In the genomic region with DNA sequence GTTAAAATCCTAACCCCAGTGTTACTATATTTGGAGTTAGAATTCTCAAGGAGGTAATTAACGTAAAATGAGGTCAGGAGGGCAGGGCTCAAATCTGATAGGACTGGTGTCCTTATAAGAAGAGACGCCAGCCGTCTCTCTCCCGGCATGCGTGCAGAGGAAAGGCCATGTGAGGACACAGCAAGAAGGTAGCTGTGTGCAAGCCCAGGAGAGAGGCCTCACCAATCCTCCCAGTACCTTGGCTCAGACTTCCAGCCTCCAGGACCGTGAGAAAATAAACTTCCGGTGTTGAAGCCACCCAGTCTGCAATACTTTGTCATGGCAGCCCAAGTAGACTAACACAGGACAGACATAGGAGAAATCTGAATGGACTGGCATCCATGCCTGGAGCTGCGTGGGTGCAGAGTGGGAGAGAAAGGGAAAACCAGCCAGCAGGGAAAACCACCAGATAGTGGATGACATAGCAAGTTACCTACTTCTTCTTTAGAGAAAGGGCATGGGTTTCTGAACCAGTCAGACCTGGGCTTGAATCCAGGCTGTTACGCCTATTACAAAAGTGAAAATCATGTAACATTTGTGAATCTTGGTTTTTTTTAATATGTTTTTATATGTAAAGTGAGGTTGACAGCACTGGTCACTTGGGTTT, we compare ENCODE assay signal across 16 cellular contexts.
"Had no signal": no experiment of that assay in that cellular context is flagged by ENCODE, and none has a peak within 500 bp of the region (broad histone marks: within the 10 kb centered on the region; RNA-seq: fewer than 3 reads in every experiment).

No MANE protein-coding gene starts in this region.

- H3K27ac Mint-ChIP-seq: activated CD8-positive, alpha-beta T cell treated with anti-CD3 and anti-CD28 coated beads for 36 hours; activated naive CD8-positive, alpha-beta T cell treated with anti-CD3 and anti-CD28 coated beads for 36 hours; naive thymus-derived CD4-positive, alpha-beta T cell; WTC11 had no signal

- H3K36me3 Mint-ChIP-seq: activated naive CD8-positive, alpha-beta T cell treated with anti-CD3 and anti-CD28 coated beads for 36 hours; naive thymus-derived CD4-positive, alpha-beta T cell; WTC11 had no signal

- H3K4me1 Mint-ChIP-seq: activated naive CD8-positive, alpha-beta T cell treated with anti-CD3 and anti-CD28 coated beads for 36 hours; naive thymus-derived CD4-positive, alpha-beta T cell had no signal

- ATAC-seq: activated CD8-positive, alpha-beta T cell treated with anti-CD3 and anti-CD28 coated beads for 36 hours; body of pancreas; esophagus mucosa; left lung; mucosa of descending colon; naive thymus-derived CD4-positive, alpha-beta T cell; WTC11 had no signal

- DNase-seq: activated CD4-positive, alpha-beta T cell treated with anti-CD3 and anti-CD28 coated beads for 4 hours; activated CD8-positive, alpha-beta T cell treated with anti-CD3 and anti-CD28 coated beads for 36 hours; activated naive CD8-positive, alpha-beta T cell treated with anti-CD3 and anti-CD28 coated beads for 36 hours; amygdala; body of pancreas; caudate nucleus; left lung; mucosa of descending colon; naive thymus-derived CD4-positive, alpha-beta T cell; stimulated activated CD4-positive, alpha-beta T cell treated with anti-CD3 and anti-CD28 coated beads, Interleukin-4, amount 100 ng/mL, for 1 hour; stimulated activated naive CD4-positive, alpha-beta T cell treated with Interleukin-2 at 50 U/mL for 16 hours; substantia nigra; T-helper 2 cell; upper lobe of left lung had no signal

- H3K4me3 Mint-ChIP-seq: activated CD8-positive, alpha-beta T cell treated with anti-CD3 and anti-CD28 coated beads for 36 hours; activated naive CD8-positive, alpha-beta T cell treated with anti-CD3 and anti-CD28 coated beads for 36 hours; naive thymus-derived CD4-positive, alpha-beta T cell; WTC11 had no signal

- H3K9me3 Mint-ChIP-seq: activated CD8-positive, alpha-beta T cell treated with anti-CD3 and anti-CD28 coated beads for 36 hours; activated naive CD8-positive, alpha-beta T cell treated with anti-CD3 and anti-CD28 coated beads for 36 hours; naive thymus-derived CD4-positive, alpha-beta T cell; WTC11 had no signal
